1 cellular context compared by ENCODE assay signal in the genomic region with DNA sequence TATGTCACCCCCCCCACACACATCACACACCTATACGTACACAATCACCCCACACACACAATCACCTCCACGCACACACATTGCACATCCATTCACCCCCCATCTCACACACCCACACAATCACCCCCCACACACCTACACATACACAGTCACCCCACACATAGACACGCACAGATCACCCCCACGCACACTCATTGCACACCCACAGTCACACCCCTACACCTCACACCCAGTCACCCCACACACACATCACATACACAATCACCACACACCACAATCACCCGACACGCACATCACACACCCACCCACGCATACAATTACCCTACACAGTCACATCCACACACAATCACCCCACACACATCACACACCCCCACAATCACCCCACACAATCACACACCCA.
A peak's percentile ranks its signal among the peaks of the same experiment; 100 is the strongest.
TF ChIP-seq lines count a peak whose summit lies in the region.

No MANE protein-coding gene starts in this region.

TF ChIP-seq in GM12878, 131 proteins besides CTCF, POLR2A, EP300 and RAD21:
- no peak for TF ChIP-seq MTA3 (IDR thresholded peaks at IDR 0.05; ENCODE audit: borderline replicate concordance, low read length)
- TF ChIP-seq RFX5 (IDR thresholded peaks at IDR 0.05; ENCODE audit: low read depth, low read length) = no peak
- no peak for TF ChIP-seq PAX8 (IDR thresholded peaks at IDR 0.05)
- TF ChIP-seq FOS (IDR thresholded peaks at IDR 0.05; ENCODE audit: borderline replicate concordance, extremely low read depth, insufficient read length) = no peak
- TF ChIP-seq PAX5 (IDR thresholded peaks at IDR 0.05; ENCODE audit: borderline replicate concordance, low read depth, low read length) = no peak
- TF ChIP-seq PRDM15 (CRISPR knock-in tag; IDR thresholded peaks at IDR 0.05) = no peak
- peak; percentile 79; the same call in 1 of the 2 replicates for TF ChIP-seq TCF3 (IDR thresholded peaks at IDR 0.05; ENCODE audit: borderline replicate concordance, insufficient read depth, low read depth, low read length)
- TF ChIP-seq POU2F2 (IDR thresholded peaks at IDR 0.05; ENCODE audit: borderline replicate concordance, low read depth, low read length) = no peak
- TF ChIP-seq CREM (IDR thresholded peaks at IDR 0.05; ENCODE audit: low read depth) = no peak
- TF ChIP-seq, protein P1, sequence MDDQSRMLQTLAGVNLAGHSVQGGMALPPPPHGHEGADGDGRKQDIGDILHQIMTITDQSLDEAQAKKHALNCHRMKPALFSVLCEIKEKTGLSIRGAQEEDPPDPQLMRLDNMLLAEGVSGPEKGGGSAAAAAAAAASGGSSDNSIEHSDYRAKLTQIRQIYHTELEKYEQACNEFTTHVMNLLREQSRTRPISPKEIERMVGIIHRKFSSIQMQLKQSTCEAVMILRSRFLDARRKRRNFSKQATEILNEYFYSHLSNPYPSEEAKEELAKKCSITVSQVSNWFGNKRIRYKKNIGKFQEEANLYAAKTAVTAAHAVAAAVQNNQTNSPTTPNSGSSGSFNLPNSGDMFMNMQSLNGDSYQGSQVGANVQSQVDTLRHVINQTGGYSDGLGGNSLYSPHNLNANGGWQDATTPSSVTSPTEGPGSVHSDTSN (IDR thresholded peaks at IDR 0.05; ENCODE audit: insufficient replicate concordance, low read depth, low read length) = peak; percentile 56
- TF ChIP-seq, protein P2, sequence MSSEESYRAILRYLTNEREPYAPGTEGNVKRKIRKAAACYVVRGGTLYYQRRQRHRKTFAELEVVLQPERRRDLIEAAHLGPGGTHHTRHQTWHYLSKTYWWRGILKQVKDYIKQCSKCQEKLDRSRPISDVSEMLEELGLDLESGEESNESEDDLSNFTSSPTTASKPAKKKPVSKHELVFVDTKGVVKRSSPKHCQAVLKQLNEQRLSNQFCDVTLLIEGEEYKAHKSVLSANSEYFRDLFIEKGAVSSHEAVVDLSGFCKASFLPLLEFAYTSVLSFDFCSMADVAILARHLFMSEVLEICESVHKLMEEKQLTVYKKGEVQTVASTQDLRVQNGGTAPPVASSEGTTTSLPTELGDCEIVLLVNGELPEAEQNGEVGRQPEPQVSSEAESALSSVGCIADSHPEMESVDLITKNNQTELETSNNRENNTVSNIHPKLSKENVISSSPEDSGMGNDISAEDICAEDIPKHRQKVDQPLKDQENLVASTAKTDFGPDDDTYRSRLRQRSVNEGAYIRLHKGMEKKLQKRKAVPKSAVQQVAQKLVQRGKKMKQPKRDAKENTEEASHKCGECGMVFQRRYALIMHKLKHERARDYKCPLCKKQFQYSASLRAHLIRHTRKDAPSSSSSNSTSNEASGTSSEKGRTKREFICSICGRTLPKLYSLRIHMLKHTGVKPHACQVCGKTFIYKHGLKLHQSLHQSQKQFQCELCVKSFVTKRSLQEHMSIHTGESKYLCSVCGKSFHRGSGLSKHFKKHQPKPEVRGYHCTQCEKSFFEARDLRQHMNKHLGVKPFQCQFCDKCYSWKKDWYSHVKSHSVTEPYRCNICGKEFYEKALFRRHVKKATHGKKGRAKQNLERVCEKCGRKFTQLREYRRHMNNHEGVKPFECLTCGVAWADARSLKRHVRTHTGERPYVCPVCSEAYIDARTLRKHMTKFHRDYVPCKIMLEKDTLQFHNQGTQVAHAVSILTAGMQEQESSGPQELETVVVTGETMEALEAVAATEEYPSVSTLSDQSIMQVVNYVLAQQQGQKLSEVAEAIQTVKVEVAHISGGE (CRISPR knock-in tag; IDR thresholded peaks at IDR 0.05) = no peak
- no peak for TF ChIP-seq POLR2AphosphoS2 (IDR thresholded peaks at IDR 0.05; ENCODE audit: low read depth, low read length)
- TF ChIP-seq, protein P3, sequence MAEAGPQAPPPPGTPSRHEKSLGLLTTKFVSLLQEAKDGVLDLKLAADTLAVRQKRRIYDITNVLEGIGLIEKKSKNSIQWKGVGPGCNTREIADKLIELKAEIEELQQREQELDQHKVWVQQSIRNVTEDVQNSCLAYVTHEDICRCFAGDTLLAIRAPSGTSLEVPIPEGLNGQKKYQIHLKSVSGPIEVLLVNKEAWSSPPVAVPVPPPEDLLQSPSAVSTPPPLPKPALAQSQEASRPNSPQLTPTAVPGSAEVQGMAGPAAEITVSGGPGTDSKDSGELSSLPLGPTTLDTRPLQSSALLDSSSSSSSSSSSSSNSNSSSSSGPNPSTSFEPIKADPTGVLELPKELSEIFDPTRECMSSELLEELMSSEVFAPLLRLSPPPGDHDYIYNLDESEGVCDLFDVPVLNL (IDR thresholded peaks at IDR 0.05; ENCODE audit: low read depth, low read length) = no peak
- TF ChIP-seq TBL1XR1 (IDR thresholded peaks at IDR 0.05; ENCODE audit: low read depth, low read length) = no peak
- TF ChIP-seq, protein P4, sequence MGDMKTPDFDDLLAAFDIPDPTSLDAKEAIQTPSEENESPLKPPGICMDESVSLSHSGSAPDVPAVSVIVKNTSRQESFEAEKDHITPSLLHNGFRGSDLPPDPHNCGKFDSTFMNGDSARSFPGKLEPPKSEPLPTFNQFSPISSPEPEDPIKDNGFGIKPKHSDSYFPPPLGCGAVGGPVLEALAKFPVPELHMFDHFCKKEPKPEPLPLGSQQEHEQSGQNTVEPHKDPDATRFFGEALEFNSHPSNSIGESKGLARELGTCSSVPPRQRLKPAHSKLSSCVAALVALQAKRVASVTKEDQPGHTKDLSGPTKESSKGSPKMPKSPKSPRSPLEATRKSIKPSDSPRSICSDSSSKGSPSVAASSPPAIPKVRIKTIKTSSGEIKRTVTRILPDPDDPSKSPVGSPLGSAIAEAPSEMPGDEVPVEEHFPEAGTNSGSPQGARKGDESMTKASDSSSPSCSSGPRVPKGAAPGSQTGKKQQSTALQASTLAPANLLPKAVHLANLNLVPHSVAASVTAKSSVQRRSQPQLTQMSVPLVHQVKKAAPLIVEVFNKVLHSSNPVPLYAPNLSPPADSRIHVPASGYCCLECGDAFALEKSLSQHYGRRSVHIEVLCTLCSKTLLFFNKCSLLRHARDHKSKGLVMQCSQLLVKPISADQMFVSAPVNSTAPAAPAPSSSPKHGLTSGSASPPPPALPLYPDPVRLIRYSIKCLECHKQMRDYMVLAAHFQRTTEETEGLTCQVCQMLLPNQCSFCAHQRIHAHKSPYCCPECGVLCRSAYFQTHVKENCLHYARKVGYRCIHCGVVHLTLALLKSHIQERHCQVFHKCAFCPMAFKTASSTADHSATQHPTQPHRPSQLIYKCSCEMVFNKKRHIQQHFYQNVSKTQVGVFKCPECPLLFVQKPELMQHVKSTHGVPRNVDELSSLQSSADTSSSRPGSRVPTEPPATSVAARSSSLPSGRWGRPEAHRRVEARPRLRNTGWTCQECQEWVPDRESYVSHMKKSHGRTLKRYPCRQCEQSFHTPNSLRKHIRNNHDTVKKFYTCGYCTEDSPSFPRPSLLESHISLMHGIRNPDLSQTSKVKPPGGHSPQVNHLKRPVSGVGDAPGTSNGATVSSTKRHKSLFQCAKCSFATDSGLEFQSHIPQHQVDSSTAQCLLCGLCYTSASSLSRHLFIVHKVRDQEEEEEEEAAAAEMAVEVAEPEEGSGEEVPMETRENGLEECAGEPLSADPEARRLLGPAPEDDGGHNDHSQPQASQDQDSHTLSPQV (IDR thresholded peaks at IDR 0.05) = no peak
- no peak for TF ChIP-seq EED (IDR thresholded peaks at IDR 0.05; ENCODE audit: low read depth)
- TF ChIP-seq, protein P5, sequence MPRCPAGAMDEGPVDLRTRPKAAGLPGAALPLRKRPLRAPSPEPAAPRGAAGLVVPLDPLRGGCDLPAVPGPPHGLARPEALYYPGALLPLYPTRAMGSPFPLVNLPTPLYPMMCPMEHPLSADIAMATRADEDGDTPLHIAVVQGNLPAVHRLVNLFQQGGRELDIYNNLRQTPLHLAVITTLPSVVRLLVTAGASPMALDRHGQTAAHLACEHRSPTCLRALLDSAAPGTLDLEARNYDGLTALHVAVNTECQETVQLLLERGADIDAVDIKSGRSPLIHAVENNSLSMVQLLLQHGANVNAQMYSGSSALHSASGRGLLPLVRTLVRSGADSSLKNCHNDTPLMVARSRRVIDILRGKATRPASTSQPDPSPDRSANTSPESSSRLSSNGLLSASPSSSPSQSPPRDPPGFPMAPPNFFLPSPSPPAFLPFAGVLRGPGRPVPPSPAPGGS (IDR thresholded peaks at IDR 0.05; ENCODE audit: borderline replicate concordance, insufficient read depth, low read depth, low read length, poor library complexity, severe bottlenecking) = peak; percentile 88
- TF ChIP-seq YBX1 (IDR thresholded peaks at IDR 0.05) = no peak
- TF ChIP-seq SREBF2 (IDR thresholded peaks at IDR 0.05; ENCODE audit: low read length) = no peak
- no peak for TF ChIP-seq SMAD1 (IDR thresholded peaks at IDR 0.05; ENCODE audit: low read depth, partially characterized antibody)
